In the genomic region with DNA sequence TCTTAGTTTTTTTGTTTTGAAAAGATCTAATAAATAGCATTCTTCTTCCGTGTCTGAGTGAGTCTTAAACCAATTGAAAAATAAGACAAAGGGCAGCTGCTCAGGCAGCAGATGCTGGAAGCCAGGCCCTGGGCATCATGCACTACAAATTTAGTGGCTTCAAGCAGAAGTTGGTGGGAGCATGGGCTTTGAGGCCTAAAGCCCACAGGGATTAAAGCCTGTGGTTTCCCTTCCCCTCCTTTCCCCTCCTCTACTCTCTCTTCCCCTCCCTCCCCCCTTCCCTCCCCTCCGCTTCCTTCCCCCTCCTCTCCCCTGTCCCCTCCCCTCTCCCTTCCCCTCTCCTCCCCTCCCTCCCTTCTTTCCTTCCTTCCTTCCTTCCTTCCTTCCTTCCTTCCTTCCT, we compare ENCODE assay signal across 25 cellular contexts. TPM values are rescaled to one million over a fixed set of nuclear protein-coding genes. Genes with fewer than 3 reads are reported as not detected.
"Had no signal": no experiment of that assay in that cellular context is flagged by ENCODE, and none has a peak within 500 bp of the region (broad histone marks: within the 10 kb centered on the region; RNA-seq: fewer than 3 reads in every experiment).

No MANE protein-coding gene starts in this region.

- H3K36me3 Mint-ChIP-seq: activated CD8-positive, alpha-beta memory T cell treated with anti-CD3 and anti-CD28 coated beads, Interleukin-2, amount 10 ng/mL, durations not matched to agents 7 days and 5 days; activated naive CD8-positive, alpha-beta T cell had no signal

- H3K27ac Mint-ChIP-seq: activated B cell treated with CpG ODN at 0.5 μM for 24 hours; activated CD8-positive, alpha-beta memory T cell treated with anti-CD3 and anti-CD28 coated beads, Interleukin-2, amount 10 ng/mL, durations not matched to agents 7 days and 5 days; activated CD8-positive, alpha-beta T cell treated with anti-CD3 and anti-CD28 coated beads, Interleukin-2, amount 10 ng/mL, durations not matched to agents 7 days and 5 days; activated naive CD8-positive, alpha-beta T cell; dendritic cell treated with granulocyte-macrophage colony-stimulating factor and Interleukin-4, amounts not matched to agents 40 ng/mL and 50 ng/mL, for 4 days had no signal

- H3K4me1 Mint-ChIP-seq: activated CD8-positive, alpha-beta memory T cell treated with anti-CD3 and anti-CD28 coated beads, Interleukin-2, amount 10 ng/mL, durations not matched to agents 7 days and 5 days; central memory CD8-positive, alpha-beta T cell; neural crest cell had no signal

- H3K79me2 ChIP-seq: parathyroid adenoma had no signal

- H3K4me3 ChIP-seq: esophagus muscularis mucosa, heart right ventricle, right atrium auricular region, tibial nerve had no signal

- DNase-seq: activated B cell treated with CpG ODN at 0.5 μM for 24 hours; activated CD8-positive, alpha-beta memory T cell treated with anti-CD3 and anti-CD28 coated beads, Interleukin-2, amount 10 ng/mL, durations not matched to agents 7 days and 5 days; activated CD8-positive, alpha-beta T cell treated with anti-CD3 and anti-CD28 coated beads, Interleukin-2, amount 10 ng/mL, durations not matched to agents 7 days and 5 days; activated naive CD4-positive, alpha-beta T cell; activated T-cell treated with anti-CD3 and anti-CD28 coated beads, Interleukin-2, amount 50 U/mL, for 48 hours; anterior cingulate cortex; effector CD4-positive, alpha-beta T cell; foreskin keratinocyte; heart right ventricle; midbrain; naive thymus-derived CD8-positive, alpha-beta T cell; occipital lobe; stimulated activated naive CD4-positive, alpha-beta T cell treated with Interleukin-2 at 50 U/mL for 16 hours; T-helper 2 cell had no signal

- H2AFZ ChIP-seq: parathyroid adenoma had no signal

- H3K9me3 Mint-ChIP-seq: activated B cell treated with CpG ODN at 0.5 μM for 24 hours; central memory CD8-positive, alpha-beta T cell; dendritic cell treated with granulocyte-macrophage colony-stimulating factor and Interleukin-4, amounts not matched to agents 40 ng/mL and 50 ng/mL, for 4 days; naive thymus-derived CD8-positive, alpha-beta T cell; neural crest cell had no signal

- H3K36me3 ChIP-seq: esophagus muscularis mucosa, heart right ventricle, right atrium auricular region, tibial nerve had no signal

- ATAC-seq: activated CD8-positive, alpha-beta memory T cell treated with anti-CD3 and anti-CD28 coated beads, Interleukin-2, amount 10 ng/mL, durations not matched to agents 7 days and 5 days; activated CD8-positive, alpha-beta T cell treated with anti-CD3 and anti-CD28 coated beads, Interleukin-2, amount 10 ng/mL, durations not matched to agents 7 days and 5 days; foreskin keratinocyte; heart right ventricle; naive thymus-derived CD8-positive, alpha-beta T cell had no signal

- H3K9me3 ChIP-seq: esophagus muscularis mucosa, right atrium auricular region, tibial nerve had no signal

- H3K27me3 Mint-ChIP-seq: activated naive CD8-positive, alpha-beta T cell had no signal

- H3K9ac ChIP-seq: parathyroid adenoma had no signal

- H3K4me1 ChIP-seq: esophagus muscularis mucosa, heart right ventricle, parathyroid adenoma, right atrium auricular region, tibial nerve had no signal

- H3K27ac ChIP-seq: esophagus muscularis mucosa, foreskin keratinocyte, heart right ventricle, parathyroid adenoma, right atrium auricular region, tibial nerve had no signal

- H3K4me3 Mint-ChIP-seq: activated B cell treated with CpG ODN at 0.5 μM for 24 hours; activated CD8-positive, alpha-beta memory T cell treated with anti-CD3 and anti-CD28 coated beads, Interleukin-2, amount 10 ng/mL, durations not matched to agents 7 days and 5 days; activated CD8-positive, alpha-beta T cell treated with anti-CD3 and anti-CD28 coated beads, Interleukin-2, amount 10 ng/mL, durations not matched to agents 7 days and 5 days; activated naive CD8-positive, alpha-beta T cell; central memory CD8-positive, alpha-beta T cell; dendritic cell treated with granulocyte-macrophage colony-stimulating factor and Interleukin-4, amounts not matched to agents 40 ng/mL and 50 ng/mL, for 4 days; naive thymus-derived CD8-positive, alpha-beta T cell; neural crest cell had no signal

- H3K27me3 ChIP-seq: foreskin keratinocyte, heart right ventricle, right atrium auricular region, tibial nerve had no signal

RNA-seq across cellular contexts. Expression of gene KIF4B, which starts 20.1 kb away (rescaled TPM):
- total RNA-seq: activated B cell treated with CpG ODN at 0.5 μM for 24 hours; kidney epithelial cell; lower leg skin; naive thymus-derived CD8-positive, alpha-beta T cell; neural crest cell; right atrium auricular region; tibial nerve; ureter had no signal
